Comparison of ENCODE assay signal across 1 cellular context in the genomic region with DNA sequence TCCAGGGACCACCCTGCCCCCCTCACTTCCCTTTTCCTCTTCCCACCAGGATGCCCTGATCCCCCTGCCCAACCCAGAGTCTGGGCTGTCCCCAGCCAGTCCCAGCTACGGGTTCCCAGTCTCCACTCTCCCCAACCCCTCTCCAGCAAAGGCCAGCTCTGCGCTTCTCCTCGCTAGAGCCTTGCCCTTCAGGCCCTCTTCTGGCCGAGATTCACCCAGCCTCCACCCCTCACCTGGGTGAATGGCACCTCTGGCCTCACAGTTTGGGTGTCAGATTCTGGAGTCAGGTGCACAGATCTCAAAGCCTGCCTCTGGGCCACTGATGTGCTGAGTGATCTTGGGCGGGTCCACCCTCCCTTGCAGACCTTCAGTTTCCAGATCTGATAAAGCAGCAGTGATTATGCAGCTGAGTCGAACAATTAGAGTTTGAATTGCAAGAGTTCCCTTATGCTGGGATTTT.
TF ChIP-seq lines count a peak whose summit lies in the region.

No MANE protein-coding gene starts in this region.

TF ChIP-seq in IMR-90, 13 proteins besides CTCF, POLR2A, EP300 and RAD21 (continued from another document):
- TF ChIP-seq ELK1 (IDR thresholded peaks at IDR 0.05; ENCODE audit: borderline replicate concordance, low read depth, low read length) = no peak
- no peak for TF ChIP-seq MAZ (IDR thresholded peaks at IDR 0.05; ENCODE audit: borderline replicate concordance, low read depth, low read length)
- no peak for TF ChIP-seq CEBPB (IDR thresholded peaks at IDR 0.05; ENCODE audit: low read depth, low read length)
- TF ChIP-seq MAFK (IDR thresholded peaks at IDR 0.05; ENCODE audit: low read depth, low read length) = no peak
- no peak for TF ChIP-seq FOS (IDR thresholded peaks at IDR 0.05; ENCODE audit: low read depth, low read length)
